ENCODE assay signal across 9 cellular contexts in genomic region chr17:41865596-41865893, GRCh38. TPM values are rescaled to one million over a fixed set of nuclear protein-coding genes. Genes with fewer than 3 reads are reported as not detected.
DNase-seq lines count a peak whose midpoint lies in the region; ATAC-seq and TF ChIP-seq lines count a peak whose summit lies in the region.
"Had no signal": no experiment of that assay in that cellular context is flagged by ENCODE, and none has a peak within 500 bp of the region (broad histone marks: within the 10 kb centered on the region; RNA-seq: fewer than 3 reads in every experiment).

No MANE protein-coding gene starts in this region.

- H3K27ac Mint-ChIP-seq in MCF 10A (ENCODE audit: low read depth, unreplicated experiment), result no peak overlapping the region
- H3K27ac Mint-ChIP-seq: stimulated activated memory B cell treated with anti-CD40 and anti-IgM and Interleukin-4, amounts not matched to agents 10 μg/mL and 1 μg/mL and 100 μg/mL, for 72 hours had no signal

- in situ Hi-C loops in transverse colon (cut with MboI; ENCODE audit: low pct_ligation_motif_present in 1 of 4, low pct_unique_long_range_greater_than_20kb in 1 of 4, low sequenced_read_pairs in 3 of 4), result no loop called here

- peaks cover 48% of the 10 kb centered on the region for H3K36me3 Mint-ChIP-seq in MCF 10A (ENCODE audit: insufficient read depth, unreplicated experiment)

- no peaks in the 10 kb centered on the region for H3K27me3 Mint-ChIP-seq in MCF 10A (ENCODE audit: insufficient read depth, unreplicated experiment)
- H3K27me3 Mint-ChIP-seq: stimulated activated memory B cell treated with anti-CD40 and anti-IgM and Interleukin-4, amounts not matched to agents 10 μg/mL and 1 μg/mL and 100 μg/mL, for 72 hours had no signal

- DNase-seq in breast epithelium (ENCODE audit: low spot score in 2 of 2) (no peak), MCF 10A (ENCODE audit: unreplicated experiment) (no peak), ascending aorta (ENCODE audit: low spot score in 2 of 2) (no peak), transverse colon (no peak), globus pallidus (ENCODE audit: low spot score) (no peak)
- DNase-seq in activated naive CD4-positive, alpha-beta T cell (lab: John Stamatoyannopoulos, UW), result no peak

- 0 to 1% methylated on average over 7 to 9 of the region's 10 CpGs for WGBS in transverse colon (ENCODE audit: low coverage in 1 of 2), 2 donors

- ATAC-seq in HG02678 (IDR thresholded peaks at IDR 0.05; ENCODE audit: unreplicated experiment), result no peak

- H3K4me1 Mint-ChIP-seq in MCF 10A (ENCODE audit: insufficient read depth, unreplicated experiment), result peaks cover 7% of the 10 kb centered on the region

- TF ChIP-seq CTCF in breast epithelium (IDR thresholded peaks at IDR 0.05), result no peak
- no peak for TF ChIP-seq CTCF in MCF 10A (IDR thresholded peaks at IDR 0.05; ENCODE audit: unreplicated experiment)
- no peak for TF ChIP-seq CTCF in ascending aorta (IDR thresholded peaks at IDR 0.05)
- no peak for TF ChIP-seq CTCF in transverse colon (IDR thresholded peaks at IDR 0.05)

- H3K4me1 ChIP-seq in breast epithelium, result peaks cover 9 to 12% of the 10 kb centered on the region in 2 donors
- peaks cover 3 to 14% of the 10 kb centered on the region in 2 donors for H3K4me1 ChIP-seq in ascending aorta
- H3K4me1 ChIP-seq in transverse colon, result peaks cover 12 to 37% (median 19%) of the 10 kb centered on the region in 4 donors

- no peaks in the 10 kb centered on the region for H3K9me3 ChIP-seq in breast epithelium
- no peaks in the 10 kb centered on the region for H3K9me3 ChIP-seq in ascending aorta
- H3K9me3 ChIP-seq in transverse colon, result no peaks in the 10 kb centered on the region

- BruUV-seq in MCF 10A (replicated peaks; lab: Mats Ljungman, UMichigan), result no TSS peak

- H3K27me3 ChIP-seq in breast epithelium (no peaks in the 10 kb centered on the region), ascending aorta (no peaks in the 10 kb centered on the region), layer of hippocampus (ENCODE audit: control insufficient read depth, insufficient read depth, low read length) (no peaks in the 10 kb centered on the region), transverse colon (no peaks in the 10 kb centered on the region)

- TF ChIP-seq EP300 in transverse colon (IDR thresholded peaks at IDR 0.05; ENCODE audit: low read depth), result no peak

- TF ChIP-seq POLR2A in breast epithelium (IDR thresholded peaks at IDR 0.05), result no peak
- no peak for TF ChIP-seq POLR2A in transverse colon (IDR thresholded peaks at IDR 0.05)

- peak overlapping the region; percentile 96 to 98 (median 97) for H3K4me3 ChIP-seq in breast epithelium
- peak overlapping the region; percentile 80 to 99 for H3K4me3 ChIP-seq in ascending aorta
- H3K4me3 ChIP-seq in transverse colon, result peak overlapping the region in 3 of 4 donors; percentile 87 to 100 (median 87)

- intact Hi-C loops in breast epithelium (cut with DNase I; ENCODE audit: low total_unique reads), result no loop called here
- intact Hi-C loops in MCF 10A (cut with micrococcal nuclease), result loop anchor here (2.0 kb wide), 1 partner anchor 53 kb away; the partner anchor contains the start of gene FKBP10
- intact Hi-C loops in ascending aorta (cut with DNase I), result loop anchor here (1.0 to 2.0 kb wide), 3 partner anchors 29 to 101 kb away; partner anchors contain the start of genes CNP, FKBP10 and NT5C3B
- intact Hi-C loops in transverse colon (cut with DNase I; ENCODE audit: low total_unique reads), result no loop called here

- H3K36me3 ChIP-seq in breast epithelium (no peaks in the 10 kb centered on the region), ascending aorta (peaks cover 8 to 25% of the 10 kb centered on the region in 2 donors), transverse colon (peaks cover 0 to 10% (median 3%) of the 10 kb centered on the region in 4 donors)

- H3K4me3 Mint-ChIP-seq in MCF 10A (ENCODE audit: unreplicated experiment), result no peak overlapping the region
- H3K4me3 Mint-ChIP-seq: stimulated activated memory B cell treated with anti-CD40 and anti-IgM and Interleukin-4, amounts not matched to agents 10 μg/mL and 1 μg/mL and 100 μg/mL, for 72 hours had no signal

- CTCF ChIA-PET in MCF 10A (lab: Yijun Ruan, JAX), result interaction anchor here (0.6 to 0.9 kb wide), 4 partner anchors 64 to 980 kb away, joined by 3 to 4 read pairs (median 3); no protein-coding TSS in a partner anchor

- POLR2A ChIA-PET in MCF 10A (lab: Yijun Ruan, JAX), result interaction anchor here (0.6 to 3.5 kb wide), 28 partner anchors 8 to 232 kb away, joined by 3 to 40 read pairs (median 5); partner anchors contain the start of genes ACLY, CNP, EIF1 and FKBP10

- peak overlapping the region; percentile 93 to 98 for H3K27ac ChIP-seq in breast epithelium
- H3K27ac ChIP-seq in ascending aorta, result peak overlapping the region in 1 of 2 donors; percentile 92
- H3K27ac ChIP-seq in layer of hippocampus (ENCODE audit: low read depth, low read length), result peak overlapping the region; percentile 89
- peak overlapping the region; percentile 94 to 98 (median 94) for H3K27ac ChIP-seq in transverse colon

- no peaks in the 10 kb centered on the region for H3K9me3 Mint-ChIP-seq in MCF 10A (ENCODE audit: unreplicated experiment)
- H3K9me3 Mint-ChIP-seq: stimulated activated memory B cell treated with anti-CD40 and anti-IgM and Interleukin-4, amounts not matched to agents 10 μg/mL and 1 μg/mL and 100 μg/mL, for 72 hours had no signal

RNA-seq across cellular contexts. Expression of gene KLHL11, which starts 0.3 kb away (rescaled TPM):
- total RNA-seq in breast epithelium (10 to 100 TPM; 22.6 to 35.7 (median 25.1) TPM), MCF 10A (2022) (19.1 and 22.3 TPM in 2 replicates), ascending aorta (8.9 TPM), transverse colon (10 to 100 TPM in 3 of 4 donors, 1 to 10 TPM in 1; 5.4 to 19.5 (median 15.9) TPM)

RNA-seq across cellular contexts. Expression of gene KLHL10, which starts 27.9 kb away (rescaled TPM):
- total RNA-seq in breast epithelium, result under 1 TPM in 2 of 3 donors, not detected in 1; 0.80 to 0.88 TPM
- total RNA-seq in MCF 10A (2022), result not detected in 2 replicates
- not detected for total RNA-seq in ascending aorta
- total RNA-seq in transverse colon, result under 1 TPM in 1 of 4 donors, not detected in 3; 0.32 TPM

RNA-seq across cellular contexts. Expression of gene NT5C3B, which starts 29.5 kb away (rescaled TPM):
- 10 to 100 TPM; 50.2 to 83.9 (median 60.6) TPM for total RNA-seq in breast epithelium
- 59.8 and 65.1 TPM in 2 replicates for total RNA-seq in MCF 10A (2022)
- 36.7 TPM for total RNA-seq in ascending aorta
- total RNA-seq in transverse colon, result 10 to 100 TPM in 3 of 4 donors, 1 to 10 TPM in 1; 10.0 to 30.8 (median 24.6) TPM

RNA-seq across cellular contexts. Expression of gene FKBP10, which starts 52.7 kb away (rescaled TPM):
- 10 to 100 TPM; 35.9 to 43.3 (median 39.4) TPM for total RNA-seq in breast epithelium
- total RNA-seq in MCF 10A (2022), result 142 and 159 TPM in 2 replicates
- 388 TPM for total RNA-seq in ascending aorta
- total RNA-seq in transverse colon, result 10 to 100 TPM in 3 of 4 donors, 1 to 10 TPM in 1; 7.1 to 61.1 (median 12.6) TPM

RNA-seq across cellular contexts. Expression of gene ACLY, which starts 53.2 kb away (rescaled TPM):
- total RNA-seq in breast epithelium (10 to 100 TPM; 50.1 to 84.2 (median 66.3) TPM), MCF 10A (2022) (67.7 and 67.9 TPM in 2 replicates), ascending aorta (64.4 TPM), transverse colon (10 to 100 TPM; 39.2 to 69.2 (median 51.9) TPM)

Comparison
In these comparisons a context has a peak if more than half of its experiments do, and no peak if none do; other contexts are left out.
1. intact Hi-C loops: an anchor here in MCF 10A (2.0 kb wide) and ascending aorta (1.0 to 2.0 kb wide); none called in breast epithelium and transverse colon.